In genomic region chr1:97603776-97604175, GRCh38 we compare ENCODE assay signal across 17 cellular contexts.
DNase-seq lines count a peak whose midpoint lies in the region; TF ChIP-seq lines count a peak whose summit lies in the region.
"Had no signal": no experiment of that assay in that cellular context is flagged by ENCODE, and none has a peak within 500 bp of the region (broad histone marks: within the 10 kb centered on the region; RNA-seq: fewer than 3 reads in every experiment).

No MANE protein-coding gene starts in this region.

- H3K36me3 ChIP-seq in fibroblast of lung (ENCODE audit: control insufficient read depth, insufficient read depth, low read length): no peaks in the 10 kb centered on the region
- H3K36me3 ChIP-seq: breast epithelium, SJSA1, transverse colon had no signal

- no peak for TF ChIP-seq CTCF in fibroblast of lung (conservative IDR thresholded peaks at IDR 0.05 in 1 of 2, IDR thresholded peaks at IDR 0.05 in 1 of 2; ENCODE audit: low read depth in 1 of 2, low read length in 2 of 2)

- H3K4me2 ChIP-seq in fibroblast of lung (ENCODE audit: extremely low read depth, insufficient read depth, low read length): peak overlapping the region; percentile 44
- H3K4me2 ChIP-seq: A549 had no signal

- H3K4me3 ChIP-seq in fibroblast of lung (replicated peaks in 1 of 4; ENCODE audit: control extremely low read depth in 1 of 4, insufficient read depth in 1 of 4, low read depth in 3 of 4, low read length in 4 of 4): peak overlapping the region in 1 of 4 experiments; percentile 28
- H3K4me3 ChIP-seq: A549, breast epithelium, SJSA1, transverse colon had no signal

- no peaks in the 10 kb centered on the region for H3K4me1 ChIP-seq in fibroblast of lung (ENCODE audit: control insufficient read depth, extremely low read depth, insufficient read depth, low read length)
- H3K4me1 ChIP-seq: breast epithelium, SJSA1, transverse colon had no signal

- no peak overlapping the region for H3K9ac ChIP-seq in fibroblast of lung (ENCODE audit: insufficient read depth, low read length)

- no peaks in the 10 kb centered on the region for H3K9me3 ChIP-seq in fibroblast of lung (ENCODE audit: control insufficient read depth, insufficient read depth, low read depth, low read length)
- H3K9me3 ChIP-seq: A549, breast epithelium, SJSA1, transverse colon had no signal

- no peaks in the 10 kb centered on the region for H3K79me2 ChIP-seq in fibroblast of lung (ENCODE audit: control insufficient read depth, insufficient read depth, low read length)

- no peak overlapping the region for H2AFZ ChIP-seq in fibroblast of lung (ENCODE audit: low read length)

- DNase-seq in NCI-H748 (lab: John Stamatoyannopoulos, UW; ENCODE audit: unreplicated experiment): peak; percentile 9
- no peak for DNase-seq in NCI-H748 treated with DMSO at 0.1 percent for 48 hours (lab: John Stamatoyannopoulos, UW)
- peak; percentile 49 for DNase-seq in RPMI7951 (ENCODE audit: low read depth)
- DNase-seq in fibroblast of lung (ENCODE audit: low read depth in 2 of 2): peak; percentile 54 to 58
- DNase-seq in retina: peak; percentile 23
- DNase-seq in OCI-M2 (lab: John Stamatoyannopoulos, UW; ENCODE audit: unreplicated experiment): no peak
- DNase-seq in amniotic stem cell (lab: John Stamatoyannopoulos, UW): no peak
- DNase-seq in stimulated activated CD4-positive, alpha-beta T cell treated with anti-CD3 and anti-CD28 coated beads, Interleukin-1b, Interleukin-23, amount 100 ng/mL, for 48 hours: no peak
- DNase-seq: activated CD4-positive, CD25-positive, alpha-beta regulatory T cell treated with anti-CD3 and anti-CD28 coated beads, Interleukin-2, amount 50 U/mL, for 72 hours; activated T-cell treated with anti-CD3 and anti-CD28 coated beads, Interleukin-2, amount 50 U/mL, for 72 hours; DMS 273 treated with DMSO at 0.1 percent for 48 hours; NCI-H2171; transverse colon had no signal

- no peak overlapping the region for H3K27ac ChIP-seq in fibroblast of lung (ENCODE audit: insufficient read depth, low read length)
- H3K27ac ChIP-seq: A549, breast epithelium, epithelial cell of prostate, SJSA1, transverse colon had no signal

- no peaks in the 10 kb centered on the region for H3K27me3 ChIP-seq in fibroblast of lung (ENCODE audit: control insufficient read depth, insufficient read depth, low read length)
- H3K27me3 ChIP-seq: breast epithelium, SJSA1, transverse colon had no signal

- H4K20me1 ChIP-seq in fibroblast of lung (ENCODE audit: control insufficient read depth, extremely low read depth, insufficient read depth, low read length): no peaks in the 10 kb centered on the region

Comparison
In these comparisons a context has a peak if more than half of its experiments do, and no peak if none do; other contexts are left out.
1. DNase-seq: peak in NCI-H748 (single experiment), RPMI7951 (single experiment), fibroblast of lung (2 of 2) and retina (single experiment); none in NCI-H748 treated with DMSO at 0.1 percent for 48 hours (single experiment), OCI-M2 (single experiment), amniotic stem cell (single experiment) and stimulated activated CD4-positive, alpha-beta T cell treated with anti-CD3 and anti-CD28 coated beads, Interleukin-1b, Interleukin-23, amount 100 ng/mL, for 48 hours (single experiment).